23 cellular contexts compared by ENCODE assay signal in the genomic region with DNA sequence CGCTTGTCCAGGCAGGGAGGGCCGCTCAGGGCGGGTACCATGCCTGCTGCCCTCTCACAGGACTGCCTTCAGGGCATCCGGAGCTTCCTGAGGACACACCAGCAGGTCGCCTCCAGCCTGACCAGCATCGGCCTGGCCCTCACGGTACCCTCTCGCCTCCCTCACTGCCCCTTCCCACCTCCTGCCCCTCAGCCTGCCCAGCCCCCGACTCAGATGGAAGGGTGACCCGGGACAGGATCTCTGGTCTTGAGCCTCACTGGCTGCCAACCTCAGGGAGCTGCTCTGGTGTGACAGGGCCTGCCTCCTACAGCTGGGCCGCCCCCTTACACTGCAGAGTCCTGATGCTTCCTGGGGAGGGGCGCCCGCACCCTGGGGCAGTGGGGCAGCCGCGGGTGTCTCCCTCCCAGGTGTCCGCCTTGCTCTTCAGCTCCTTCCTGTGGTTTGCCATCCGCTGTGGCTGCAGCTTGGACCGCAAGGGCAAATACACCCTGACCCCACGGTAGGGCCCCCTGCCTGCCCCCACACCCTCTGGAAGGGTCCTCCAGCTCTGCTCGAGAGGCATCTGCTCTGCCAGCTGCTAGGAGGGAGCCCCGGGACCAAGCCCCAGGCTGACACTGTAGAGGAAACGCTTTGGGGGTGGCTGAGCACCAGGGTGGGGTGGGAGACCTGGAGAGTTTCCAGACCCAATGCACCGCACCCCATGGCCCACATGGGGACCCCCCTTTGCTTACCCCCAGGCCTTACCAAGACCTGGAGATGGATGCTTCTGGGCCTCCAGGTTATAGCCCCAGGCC. TPM values are rescaled to one million over a fixed set of nuclear protein-coding genes. Genes with fewer than 3 reads are reported as not detected.
DNase-seq lines count a peak whose midpoint lies in the region; FAIRE-seq and TF ChIP-seq lines count a peak whose summit lies in the region.
"Had no signal": no experiment of that assay in that cellular context is flagged by ENCODE, and none has a peak within 500 bp of the region (broad histone marks: within the 10 kb centered on the region; RNA-seq: fewer than 3 reads in every experiment).

No MANE protein-coding gene starts in this region.

- no peak overlapping the region for H3K4ac ChIP-seq in H1 (replicated peaks; ENCODE audit: insufficient read length, low read depth, low read length)

- H3K9me3 ChIP-seq in H1 (ENCODE audit: insufficient read depth in 2 of 2, low read depth in 1 of 2, low read length in 1 of 2): no peaks in the 10 kb centered on the region; a peak in 1 of 4 replicates
- peaks cover 0 to 13% (median 0%) of the 10 kb centered on the region in 4 donors for H3K9me3 ChIP-seq in tibial nerve
- H3K9me3 ChIP-seq: body of pancreas had no signal

- WGBS in H1 (ENCODE audit: extremely low coverage in 1 of 2, insufficient coverage in 1 of 2, insufficient read length in 1 of 2, insufficient replicate concordance in 2 of 2, low coverage in 1 of 2, low lambda C conversion rate in 2 of 2, missing lambda C conversion rate in 1 of 2), 2 experiments: 87% methylated on average over 12 of the region's 23 CpGs; no CpG with 5 or more reads in 1 of the 2 experiments
- WGBS in tibial nerve, 2 donors: 88 to 89% methylated on average over 14 to 19 of the region's 23 CpGs

- POLR2A ChIA-PET in H1 (lab: Charles Lee; ENCODE audit: partially characterized antibody): no interaction called here

- H3K23ac ChIP-seq in H1 (ENCODE audit: insufficient read length): no peak overlapping the region

- no peaks in the 10 kb centered on the region for H3K79me1 ChIP-seq in H1 (ENCODE audit: low read depth, low read length)

- H3K4me1 ChIP-seq in H1 (replicated peaks in 1 of 4; ENCODE audit: control insufficient read depth in 3 of 4, insufficient read depth in 4 of 4, low read length in 3 of 4): no peaks in the 10 kb centered on the region
- H3K4me1 ChIP-seq in tibial nerve: peaks cover 0 to 47% (median 34%) of the 10 kb centered on the region in 4 donors

- 0 out of 2 replicates have a peak overlapping the region, but pooled peaks have one; percentile 5 for H4K8ac ChIP-seq in H1 (ENCODE audit: extremely low read depth, insufficient read depth, low read length)

- peak; percentile 45 for DNase-seq in activated CD8-positive, alpha-beta memory T cell treated with anti-CD3 and anti-CD28 coated beads, Interleukin-2, amount 50 U/mL, for 48 hours
- DNase-seq in activated CD8-positive, alpha-beta memory T cell treated with anti-CD3 and anti-CD28 coated beads, Interleukin-2, amount 50 U/mL, for 4 hours: no peak
- no peak for DNase-seq in H1 (ENCODE audit: low read depth in 1 of 2, low spot score in 2 of 2)
- DNase-seq in mesenteric fat pad (ENCODE audit: low spot score): peak; percentile 88
- no peak for DNase-seq in tibial nerve (ENCODE audit: low spot score in 2 of 2)
- DNase-seq in NCI-H2029 (lab: John Stamatoyannopoulos, UW): no peak
- no peak for DNase-seq in NCI-H510A (lab: John Stamatoyannopoulos, UW)
- no peak for DNase-seq in GF-D8 (lab: John Stamatoyannopoulos, UW)
- DNase-seq: 8988T; activated CD4-positive, alpha-beta T cell treated with anti-CD3 and anti-CD28 coated beads for 36 hours; Calu3; endodermal cell; HFFc6; NCI-H1417; NCI-H526; stimulated activated CD4-positive, alpha-beta T cell treated with anti-CD3 and anti-CD28 coated beads, Interleukin-1b, Interleukin-23, amount 100 ng/mL, for 48 hours; stimulated activated naive CD4-positive, alpha-beta T cell; SW 1271 had no signal

- H3K27me3 ChIP-seq in H1 (replicated peaks in 1 of 4; ENCODE audit: control insufficient read depth in 3 of 4, extremely low read depth in 1 of 4, insufficient read depth in 3 of 4, low read length in 3 of 4): peaks cover 0 to 2% (median 0%) of the 10 kb centered on the region in 4 experiments; a peak in 1 of 7 replicates
- no peaks in the 10 kb centered on the region for H3K27me3 ChIP-seq in tibial nerve
- H3K27me3 ChIP-seq: body of pancreas had no signal

- H2BK15ac ChIP-seq in H1 (ENCODE audit: low read length): no peak overlapping the region

- no peak overlapping the region for H2BK20ac ChIP-seq in H1 (ENCODE audit: low read length)

- no peak overlapping the region for H4K91ac ChIP-seq in H1 (replicated peaks; ENCODE audit: insufficient read length, low read length)

- H3K79me2 ChIP-seq in H1 (ENCODE audit: control insufficient read depth in 1 of 2, insufficient read depth in 2 of 2, low read length in 2 of 2): no peaks in the 10 kb centered on the region

- TF ChIP-seq EP300 in H1 (IDR thresholded peaks at IDR 0.05; ENCODE audit: borderline replicate concordance in 1 of 2, low read depth in 2 of 2, low read length in 2 of 2): no peak
- TF ChIP-seq EP300 in tibial nerve (IDR thresholded peaks at IDR 0.05): no peak

- H3K36me3 ChIP-seq in H1 (ENCODE audit: control insufficient read depth in 2 of 4, insufficient read depth in 4 of 4, low read length in 3 of 4) (no peaks in the 10 kb centered on the region), tibial nerve (peaks cover 0 to 7% (median 0%) of the 10 kb centered on the region in 3 donors)

- no peak overlapping the region for H3K4me3 ChIP-seq in H1 (ENCODE audit: extremely low read depth in 1 of 4, insufficient read depth in 2 of 4, low read depth in 3 of 4, low read length in 4 of 4)
- H3K4me3 ChIP-seq in tibial nerve: no peak overlapping the region
- H3K4me3 ChIP-seq: body of pancreas had no signal

- TF ChIP-seq POLR2A in H1 (IDR thresholded peaks at IDR 0.05; ENCODE audit: control extremely low read depth in 1 of 2, low read depth in 2 of 2, low read length in 2 of 2) (no peak), tibial nerve (IDR thresholded peaks at IDR 0.05) (no peak)

- no peaks in the 10 kb centered on the region for H4K20me1 ChIP-seq in H1 (replicated peaks in 1 of 2; ENCODE audit: control insufficient read depth in 1 of 2, insufficient read depth in 2 of 2, low read length in 2 of 2)

- TF ChIP-seq RAD21 in H1 (IDR thresholded peaks at IDR 0.05 in 1 of 2, conservative IDR thresholded peaks at IDR 0.05 in 1 of 2; ENCODE audit: low read depth in 2 of 2, low read length in 2 of 2): no peak

- no peak overlapping the region for H3K56ac ChIP-seq in H1 (replicated peaks; ENCODE audit: insufficient read length, low read depth, low read length)

- no peak for FAIRE-seq in H1 (lab: Jason Lieb, UNC)
- FAIRE-seq: colon had no signal

- no peak overlapping the region for H2AFZ ChIP-seq in H1 (ENCODE audit: low read length)

- H3K23me2 ChIP-seq in H1 (ENCODE audit: low read depth, low read length): no peaks in the 10 kb centered on the region

- no peak overlapping the region for H3K4me2 ChIP-seq in H1 (ENCODE audit: insufficient read depth in 1 of 2, low read depth in 2 of 2, low read length in 2 of 2)

- no peak overlapping the region for H2AK5ac ChIP-seq in H1 (ENCODE audit: low read depth, low read length)

- no peak overlapping the region for H2BK12ac ChIP-seq in H1 (ENCODE audit: low read depth, low read length)

- no peak overlapping the region for H3K9ac ChIP-seq in H1 (replicated peaks in 1 of 4; ENCODE audit: extremely low read depth in 1 of 4, low read depth in 3 of 4, low read length in 3 of 4)

- H2BK5ac ChIP-seq in H1 (ENCODE audit: low read depth, low read length): no peak overlapping the region; the same call in 1 of the 2 replicates

- CTCF ChIA-PET in H1 (lab: Charles Lee; ENCODE audit: partially characterized antibody): interaction anchor here (0.8 to 3.8 kb wide), 15 partner anchors 10 to 526 kb away, joined by 3 to 34 read pairs (median 4); no protein-coding TSS in a partner anchor

- H2BK120ac ChIP-seq in H1 (replicated peaks; ENCODE audit: low read depth, low read length): no peak overlapping the region

- H3K27ac ChIP-seq in H1 (ENCODE audit: low read depth, low read length) (no peak overlapping the region), tibial nerve (peak overlapping the region in 3 of 4 donors; percentile 86 to 96 (median 88))
- H3K27ac ChIP-seq: RWPE1 had no signal

- no peak for TF ChIP-seq CTCF in H1 (IDR thresholded peaks at IDR 0.05; ENCODE audit: control extremely low read depth in 1 of 3, insufficient read depth in 1 of 3, low read depth in 1 of 3, low read length in 3 of 3)
- no peak for TF ChIP-seq CTCF in tibial nerve (IDR thresholded peaks at IDR 0.05)

- no peak overlapping the region for H3K18ac ChIP-seq in H1 (ENCODE audit: extremely low read depth, low read length)

- no peak overlapping the region for H4K5ac ChIP-seq in H1 (ENCODE audit: insufficient read length, low read depth, low read length)

- no peak overlapping the region for H3K14ac ChIP-seq in H1 (ENCODE audit: insufficient read length)

RNA-seq across cellular contexts. Expression of gene TSPAN32, which starts 14.6 kb away (rescaled TPM):
- not detected in 2 replicates for total RNA-seq in H1 (2021; fragmentation: NEBNext Ultra II Directional; extraction: Animal tissue kit (Norgen Biotek cat#: 25700))
- polyA plus RNA-seq in H1 (2011; rRNA removed): not detected in 2 replicates
- polyA plus RNA-seq in H1 (2011; cell fraction: cytosol; rRNA removed): not detected
- not detected for polyA plus RNA-seq in H1 (2011; cell fraction: nucleus; rRNA removed)
- polyA plus RNA-seq in H1 (2012, experiment 1 of 2): 0.13 to 0.16 TPM in 2 of 4 replicates, not detected in the others
- polyA plus RNA-seq in H1 (2012, experiment 2 of 2): not detected
- polyA plus RNA-seq in H1 (2013, experiment 1 of 2): not detected
- polyA plus RNA-seq in H1 (2013, experiment 2 of 2): not detected
- polyA minus RNA-seq in H1 (2011; rRNA and poly(A)+ RNA removed): not detected in 2 replicates
- polyA minus RNA-seq in H1 (2011; cell fraction: cytosol; rRNA and poly(A)+ RNA removed): not detected
- polyA minus RNA-seq in H1 (2011; cell fraction: nucleus; rRNA and poly(A)+ RNA removed): not detected
- total RNA-seq in mesenteric fat pad (1.3 TPM), tibial nerve (1 to 10 TPM; 1.8 to 9.0 (median 5.8) TPM)
- total RNA-seq: Calu3, Daoy, endodermal cell, HFFc6 had no signal

RNA-seq across cellular contexts. Expression of gene C11orf21, which starts 14.6 kb away (rescaled TPM):
- total RNA-seq in H1 (2021; fragmentation: NEBNext Ultra II Directional; extraction: Animal tissue kit (Norgen Biotek cat#: 25700)): not detected in 2 replicates
- not detected in 2 replicates for polyA plus RNA-seq in H1 (2011; rRNA removed)
- not detected for polyA plus RNA-seq in H1 (2011; cell fraction: cytosol; rRNA removed)
- not detected for polyA plus RNA-seq in H1 (2011; cell fraction: nucleus; rRNA removed)
- polyA plus RNA-seq in H1 (2012, experiment 1 of 2): not detected in 4 replicates
- not detected for polyA plus RNA-seq in H1 (2012, experiment 2 of 2)
- polyA plus RNA-seq in H1 (2013, experiment 1 of 2): not detected
- not detected for polyA plus RNA-seq in H1 (2013, experiment 2 of 2)
- not detected in 2 replicates for polyA minus RNA-seq in H1 (2011; rRNA and poly(A)+ RNA removed)
- not detected for polyA minus RNA-seq in H1 (2011; cell fraction: cytosol; rRNA and poly(A)+ RNA removed)
- not detected for polyA minus RNA-seq in H1 (2011; cell fraction: nucleus; rRNA and poly(A)+ RNA removed)
- total RNA-seq in mesenteric fat pad (1.0 TPM), tibial nerve (1 to 10 TPM in 2 of 4 donors, under 1 TPM in 2; 0.39 to 2.4 (median 1.1) TPM)
- total RNA-seq: Calu3, HFFc6 had no signal

RNA-seq across cellular contexts. Expression of gene ASCL2, which starts 46.0 kb away (rescaled TPM):
- total RNA-seq in H1 (2021; fragmentation: NEBNext Ultra II Directional; extraction: Animal tissue kit (Norgen Biotek cat#: 25700)): 0.23 and 0.56 TPM in 2 replicates
- 0.41 and 0.51 TPM in 2 replicates for polyA plus RNA-seq in H1 (2011; rRNA removed)
- 0.34 TPM for polyA plus RNA-seq in H1 (2011; cell fraction: cytosol; rRNA removed)
- polyA plus RNA-seq in H1 (2011; cell fraction: nucleus; rRNA removed): 0.34 TPM
- 0.15 to 0.42 TPM (median 0.37 TPM) in 3 of 4 replicates, not detected in the other for polyA plus RNA-seq in H1 (2012, experiment 1 of 2)
- 0.08 TPM for polyA plus RNA-seq in H1 (2012, experiment 2 of 2)
- 0.26 TPM for polyA plus RNA-seq in H1 (2013, experiment 1 of 2)
- polyA plus RNA-seq in H1 (2013, experiment 2 of 2): 0.42 TPM
- polyA minus RNA-seq in H1 (2011; rRNA and poly(A)+ RNA removed): 0.13 TPM in 1 of 2 replicates, not detected in the other
- 0.59 TPM for polyA minus RNA-seq in H1 (2011; cell fraction: cytosol; rRNA and poly(A)+ RNA removed)
- 0.40 TPM for polyA minus RNA-seq in H1 (2011; cell fraction: nucleus; rRNA and poly(A)+ RNA removed)
- total RNA-seq in mesenteric fat pad: 0.64 TPM
- 1 to 10 TPM in 3 of 4 donors, under 1 TPM in 1; 0.66 to 4.1 (median 3.0) TPM for total RNA-seq in tibial nerve
- total RNA-seq: Calu3, Daoy, endodermal cell, HFFc6, osteocyte had no signal

Comparison
In these comparisons a context has a peak if more than half of its experiments do, and no peak if none do; other contexts are left out.
1. DNase-seq: peak in activated CD8-positive, alpha-beta memory T cell treated with anti-CD3 and anti-CD28 coated beads, Interleukin-2, amount 50 U/mL, for 48 hours (single experiment) and mesenteric fat pad (single experiment); none in activated CD8-positive, alpha-beta memory T cell treated with anti-CD3 and anti-CD28 coated beads, Interleukin-2, amount 50 U/mL, for 4 hours (single experiment), H1 (0 of 2), tibial nerve (0 of 2), NCI-H2029 (single experiment), NCI-H510A (single experiment) and GF-D8 (single experiment).